16 cellular contexts compared by ENCODE assay signal in genomic region chr2:221895366-221896121, GRCh38.
DNase-seq lines count a peak whose midpoint lies in the region; TF ChIP-seq lines count a peak whose summit lies in the region.
"Had no signal": no experiment of that assay in that cellular context is flagged by ENCODE, and none has a peak within 500 bp of the region (broad histone marks: within the 10 kb centered on the region; RNA-seq: fewer than 3 reads in every experiment).

No MANE protein-coding gene starts in this region.

- no peak overlapping the region for H3K27ac ChIP-seq in fibroblast of lung (ENCODE audit: insufficient read depth, low read length)
- H3K27ac ChIP-seq: colonic mucosa had no signal

- peaks cover 4% of the 10 kb centered on the region for H3K9me3 Mint-ChIP-seq in neural crest cell
- H3K9me3 Mint-ChIP-seq: activated B cell treated with CpG ODN at 0.5 μM for 24 hours; stimulated activated naive CD8-positive, alpha-beta T cell treated with anti-CD3 and anti-CD28 coated beads, Interleukin-15, Interleukin-2, amounts not matched to agents 100 ng/mL and 50 ng/mL, for 24 hours had no signal

- H4K20me1 ChIP-seq in fibroblast of lung (ENCODE audit: control insufficient read depth, extremely low read depth, insufficient read depth, low read length), result no peaks in the 10 kb centered on the region

- no peaks in the 10 kb centered on the region for H3K9me3 ChIP-seq in MG63
- no peaks in the 10 kb centered on the region for H3K9me3 ChIP-seq in fibroblast of lung (ENCODE audit: control insufficient read depth, insufficient read depth, low read depth, low read length)
- H3K9me3 ChIP-seq: BE2C, colonic mucosa had no signal

- H3K4me3 ChIP-seq in MG63 (no peak overlapping the region), fibroblast of lung (replicated peaks in 1 of 4; ENCODE audit: control extremely low read depth in 1 of 4, insufficient read depth in 1 of 4, low read depth in 3 of 4, low read length in 4 of 4) (no peak overlapping the region)
- H3K4me3 ChIP-seq: colonic mucosa had no signal

- no peak overlapping the region for H3K9ac ChIP-seq in fibroblast of lung (ENCODE audit: insufficient read depth, low read length)

- H3K4me2 ChIP-seq in fibroblast of lung (ENCODE audit: extremely low read depth, insufficient read depth, low read length), result no peak overlapping the region

- H3K27ac Mint-ChIP-seq in neural crest cell (ENCODE audit: unreplicated experiment), result peak overlapping the region; percentile 5
- H3K27ac Mint-ChIP-seq: activated B cell treated with CpG ODN at 0.5 μM for 24 hours; stimulated activated naive CD8-positive, alpha-beta T cell treated with anti-CD3 and anti-CD28 coated beads, Interleukin-15, Interleukin-2, amounts not matched to agents 100 ng/mL and 50 ng/mL, for 24 hours had no signal

- H3K4me1 Mint-ChIP-seq in neural crest cell, result peaks cover 13% of the 10 kb centered on the region
- H3K4me1 Mint-ChIP-seq: activated B cell treated with CpG ODN at 0.5 μM for 24 hours had no signal

- no peaks in the 10 kb centered on the region for H3K4me1 ChIP-seq in fibroblast of lung (ENCODE audit: control insufficient read depth, extremely low read depth, insufficient read depth, low read length)
- H3K4me1 ChIP-seq: BE2C, colonic mucosa had no signal

- no peak overlapping the region for H3K4me3 Mint-ChIP-seq in neural crest cell
- H3K4me3 Mint-ChIP-seq: activated B cell treated with CpG ODN at 0.5 μM for 24 hours; stimulated activated naive CD8-positive, alpha-beta T cell treated with anti-CD3 and anti-CD28 coated beads, Interleukin-15, Interleukin-2, amounts not matched to agents 100 ng/mL and 50 ng/mL, for 24 hours had no signal

- no peak overlapping the region for H2AFZ ChIP-seq in fibroblast of lung (ENCODE audit: low read length)

- H3K36me3 Mint-ChIP-seq in neural crest cell (ENCODE audit: low read depth), result peaks cover 5% of the 10 kb centered on the region

- DNase-seq in MG63 (peak; percentile 40), fibroblast of lung (ENCODE audit: low read depth in 2 of 2) (peak; percentile 6 to 70), neural crest cell (ENCODE audit: low read depth, low spot score) (no peak), superior temporal gyrus (ENCODE audit: extremely low spot score) (peak; percentile 70), HK-2 (ENCODE audit: unreplicated experiment) (no peak)
- no peak for DNase-seq in activated CD4-positive, alpha-beta T cell treated with anti-CD3 and anti-CD28 coated beads, Interleukin-2, amount 50 U/mL, for 4 hours
- no peak for DNase-seq in stimulated activated CD4-positive, alpha-beta T cell treated with anti-CD3 and anti-CD28 coated beads, Interleukin-2, amount 100 ng/mL, for 48 hours
- DNase-seq: activated B cell treated with CpG ODN at 0.5 μM for 24 hours; BE2C; colonic mucosa; glutamatergic neuron; GOT3; NCI-H1694; NCI-H446; stimulated activated CD4-positive, alpha-beta T cell treated with anti-CD3 and anti-CD28 coated beads, Interleukin-12 subunit alpha, Interleukin-12 subunit beta, amount 100 ng/mL, for 4 hours had no signal

- H3K79me2 ChIP-seq in fibroblast of lung (ENCODE audit: control insufficient read depth, insufficient read depth, low read length), result no peaks in the 10 kb centered on the region

- no peaks in the 10 kb centered on the region for H3K36me3 ChIP-seq in MG63
- H3K36me3 ChIP-seq in fibroblast of lung (ENCODE audit: control insufficient read depth, insufficient read depth, low read length), result no peaks in the 10 kb centered on the region
- H3K36me3 ChIP-seq: BE2C, colonic mucosa had no signal

- no peak for TF ChIP-seq CTCF in fibroblast of lung (conservative IDR thresholded peaks at IDR 0.05 in 1 of 2, IDR thresholded peaks at IDR 0.05 in 1 of 2; ENCODE audit: low read depth in 1 of 2, low read length in 2 of 2)
- TF ChIP-seq CTCF in neural crest cell (conservative IDR thresholded peaks at IDR 0.05), result no peak

- peaks cover 2% of the 10 kb centered on the region for H3K27me3 Mint-ChIP-seq in neural crest cell (ENCODE audit: low read depth)
- H3K27me3 Mint-ChIP-seq: activated B cell treated with CpG ODN at 0.5 μM for 24 hours; stimulated activated naive CD8-positive, alpha-beta T cell treated with anti-CD3 and anti-CD28 coated beads, Interleukin-15, Interleukin-2, amounts not matched to agents 100 ng/mL and 50 ng/mL, for 24 hours had no signal

- no peaks in the 10 kb centered on the region for H3K27me3 ChIP-seq in MG63
- H3K27me3 ChIP-seq in fibroblast of lung (ENCODE audit: control insufficient read depth, insufficient read depth, low read length), result no peaks in the 10 kb centered on the region
- H3K27me3 ChIP-seq: BE2C, colonic mucosa had no signal

Comparison
In these comparisons a context has a peak if more than half of its experiments do, and no peak if none do; other contexts are left out.
1. DNase-seq: peak in MG63 (single experiment), fibroblast of lung (2 of 2) and superior temporal gyrus (single experiment); none in neural crest cell (single experiment), activated CD4-positive, alpha-beta T cell treated with anti-CD3 and anti-CD28 coated beads, Interleukin-2, amount 50 U/mL, for 4 hours (0 of 2), stimulated activated CD4-positive, alpha-beta T cell treated with anti-CD3 and anti-CD28 coated beads, Interleukin-2, amount 100 ng/mL, for 48 hours (0 of 2) and HK-2 (single experiment).